8 cellular contexts compared by ENCODE assay signal in genomic region chrX:71618303-71618721, GRCh38. TPM values are rescaled to one million over a fixed set of nuclear protein-coding genes. Genes with fewer than 3 reads are reported as not detected.
DNase-seq lines count a peak whose midpoint lies in the region; ATAC-seq and TF ChIP-seq lines count a peak whose summit lies in the region.

CXCR3 (minus strand) TSS chrX:71618511; CDS start chrX:71618449, 62 bp downstream.

- peaks cover 79% of the 10 kb centered on the region for H3K4me1 Mint-ChIP-seq in activated T-cell treated with anti-CD3 and anti-CD28 coated beads, Interleukin-2, amount 50 U/mL, for 4 hours (ENCODE audit: low read depth)
- H3K4me1 Mint-ChIP-seq in natural killer cell treated with Interleukin-12 subunit alpha and Interleukin-12 subunit beta and Interleukin-15 and Interleukin-18, amount 100 ng/mL, for 72 hours (ENCODE audit: low read depth in 2 of 2): peaks cover 59 to 77% of the 10 kb centered on the region in 2 donors
- H3K4me1 Mint-ChIP-seq in glutamatergic neuron (ENCODE audit: low read depth, unreplicated experiment): no peaks in the 10 kb centered on the region

- DNase-seq in GM06990 (ENCODE audit: extremely low read depth, insufficient read length) (peak; percentile 79), NOMO-1 (lab: John Stamatoyannopoulos, UW; ENCODE audit: unreplicated experiment in 2 of 2) (peak; percentile 33 to 56), HEK293T (ENCODE audit: extremely low spot score) (no peak), NCI-H2227 (lab: John Stamatoyannopoulos, UW; ENCODE audit: unreplicated experiment) (no peak), glutamatergic neuron (no peak)
- DNase-seq in activated T-cell treated with anti-CD3 and anti-CD28 coated beads, Interleukin-2, amount 50 U/mL, for 4 hours: peak; percentile 58
- DNase-seq in natural killer cell treated with Interleukin-12 subunit alpha and Interleukin-12 subunit beta and Interleukin-15 and Interleukin-18, amount 100 ng/mL, for 72 hours (ENCODE audit: low spot score): peak; percentile 77

- no peaks in the 10 kb centered on the region for H3K27me3 Mint-ChIP-seq in activated T-cell treated with anti-CD3 and anti-CD28 coated beads, Interleukin-2, amount 50 U/mL, for 4 hours (ENCODE audit: low read depth)
- no peaks in the 10 kb centered on the region for H3K27me3 Mint-ChIP-seq in natural killer cell treated with Interleukin-12 subunit alpha and Interleukin-12 subunit beta and Interleukin-15 and Interleukin-18, amount 100 ng/mL, for 72 hours
- H3K27me3 Mint-ChIP-seq in glutamatergic neuron (ENCODE audit: unreplicated experiment): no peaks in the 10 kb centered on the region

- ATAC-seq in GM21825 (IDR thresholded peaks at IDR 0.05; ENCODE audit: unreplicated experiment): peak; percentile 50
- peak; percentile 52 to 65 for ATAC-seq in activated T-cell treated with anti-CD3 and anti-CD28 coated beads, Interleukin-2, amount 50 U/mL, for 4 hours
- peak; percentile 62 to 69 for ATAC-seq in natural killer cell treated with Interleukin-12 subunit alpha and Interleukin-12 subunit beta and Interleukin-15 and Interleukin-18, amount 100 ng/mL, for 72 hours

- H3K27ac Mint-ChIP-seq in natural killer cell treated with Interleukin-12 subunit alpha and Interleukin-12 subunit beta and Interleukin-15 and Interleukin-18, amount 100 ng/mL, for 72 hours: peak within 1 kb of the TSS; percentile 73 to 74
- no peak within 1 kb of the TSS for H3K27ac Mint-ChIP-seq in glutamatergic neuron (ENCODE audit: unreplicated experiment)

- no peaks in the 10 kb centered on the region for H3K27me3 ChIP-seq in GM06990 (replicated peaks; ENCODE audit: control insufficient read depth, insufficient read depth, low read length)

- POLR2A ChIA-PET in HEK293T (lab: Yijun Ruan, JAX): no interaction called here

- peak within 1 kb of the TSS; percentile 29 for H3K4me3 ChIP-seq in GM06990 (replicated peaks; ENCODE audit: low read depth, low read length)

- peaks cover 2% of the 10 kb centered on the region; the same call in 1 of the 2 replicates for H3K36me3 ChIP-seq in GM06990 (ENCODE audit: control insufficient read depth, insufficient read depth, low read length)

- CTCF ChIA-PET in HEK293T (lab: Yijun Ruan, JAX): no interaction called here

- no peak for TF ChIP-seq CTCF in GM06990 (IDR thresholded peaks at IDR 0.05; ENCODE audit: insufficient read depth, low read length, poor library complexity, severe bottlenecking)
- TF ChIP-seq CTCF in glutamatergic neuron (IDR thresholded peaks at IDR 0.05; ENCODE audit: partially characterized antibody, unreplicated experiment): no peak

- no peaks in the 10 kb centered on the region for H3K9me3 Mint-ChIP-seq in activated T-cell treated with anti-CD3 and anti-CD28 coated beads, Interleukin-2, amount 50 U/mL, for 4 hours
- no peaks in the 10 kb centered on the region for H3K9me3 Mint-ChIP-seq in natural killer cell treated with Interleukin-12 subunit alpha and Interleukin-12 subunit beta and Interleukin-15 and Interleukin-18, amount 100 ng/mL, for 72 hours
- H3K9me3 Mint-ChIP-seq in glutamatergic neuron (ENCODE audit: unreplicated experiment): peaks cover 6% of the 10 kb centered on the region

- H3K4me3 Mint-ChIP-seq in activated T-cell treated with anti-CD3 and anti-CD28 coated beads, Interleukin-2, amount 50 U/mL, for 4 hours: peak within 1 kb of the TSS; percentile 84
- peak within 1 kb of the TSS; percentile 81 for H3K4me3 Mint-ChIP-seq in natural killer cell treated with Interleukin-12 subunit alpha and Interleukin-12 subunit beta and Interleukin-15 and Interleukin-18, amount 100 ng/mL, for 72 hours
- no peak within 1 kb of the TSS for H3K4me3 Mint-ChIP-seq in glutamatergic neuron (ENCODE audit: unreplicated experiment)

- H3K36me3 Mint-ChIP-seq in activated T-cell treated with anti-CD3 and anti-CD28 coated beads, Interleukin-2, amount 50 U/mL, for 4 hours (ENCODE audit: insufficient read depth): peaks cover 22% of the 10 kb centered on the region
- peaks cover 6% of the 10 kb centered on the region for H3K36me3 Mint-ChIP-seq in natural killer cell treated with Interleukin-12 subunit alpha and Interleukin-12 subunit beta and Interleukin-15 and Interleukin-18, amount 100 ng/mL, for 72 hours
- no peaks in the 10 kb centered on the region for H3K36me3 Mint-ChIP-seq in glutamatergic neuron (ENCODE audit: unreplicated experiment)

TF ChIP-seq in HEK293T, 16 proteins besides CTCF, POLR2A, EP300 and RAD21:
- TF ChIP-seq FOXK2 (IDR thresholded peaks at IDR 0.05) (no peak), PKNOX1 (IDR thresholded peaks at IDR 0.05) (no peak), ELF4 (IDR thresholded peaks at IDR 0.05) (no peak), TARDBP (IDR thresholded peaks at IDR 0.05) (no peak), SP1 (IDR thresholded peaks at IDR 0.05) (no peak), FOXM1 (IDR thresholded peaks at IDR 0.05; ENCODE audit: borderline replicate concordance) (no peak), NFRKB (IDR thresholded peaks at IDR 0.05) (no peak), FOXA1 (IDR thresholded peaks at IDR 0.05) (no peak), LEF1 (IDR thresholded peaks at IDR 0.05; ENCODE audit: borderline replicate concordance) (no peak), HDGF (IDR thresholded peaks at IDR 0.05; ENCODE audit: borderline replicate concordance) (no peak)

RNA-seq across cellular contexts. Expression of gene CXCR3, which starts in this region (rescaled TPM):
- 10 to 100 TPM; 44.9 to 64.7 (median 53.1) TPM for total RNA-seq in activated T-cell treated with anti-CD3 and anti-CD28 coated beads, Interleukin-2, amount 50 U/mL, for 4 hours
- 10 to 100 TPM in 1 of 2 donors, 1 to 10 TPM in 1; 2.7 to 14.8 TPM for total RNA-seq in natural killer cell treated with Interleukin-12 subunit alpha and Interleukin-12 subunit beta and Interleukin-15 and Interleukin-18, amount 100 ng/mL, for 72 hours
- not detected for total RNA-seq in glutamatergic neuron (ENCODE audit: unreplicated experiment)

Comparison
In these comparisons a context has a peak if more than half of its experiments do, and no peak if none do; other contexts are left out.
1. DNase-seq: peak in GM06990 (single experiment), NOMO-1 (2 of 2), activated T-cell treated with anti-CD3 and anti-CD28 coated beads, Interleukin-2, amount 50 U/mL, for 4 hours (single experiment) and natural killer cell treated with Interleukin-12 subunit alpha and Interleukin-12 subunit beta and Interleukin-15 and Interleukin-18, amount 100 ng/mL, for 72 hours (single experiment); none in HEK293T (single experiment), NCI-H2227 (single experiment) and glutamatergic neuron (single experiment).
2. Peak in every context shown above with its lines, with median percentiles within 50 percentile points of each other: ATAC-seq.